In genomic region chr1:95369985-95370670, GRCh38 we compare ENCODE assay signal across 24 cellular contexts.
DNase-seq lines count a peak whose midpoint lies in the region; ATAC-seq and TF ChIP-seq lines count a peak whose summit lies in the region.
"Had no signal": no experiment of that assay in that cellular context is flagged by ENCODE, and none has a peak within 500 bp of the region (broad histone marks: within the 10 kb centered on the region; RNA-seq: fewer than 3 reads in every experiment).

No MANE protein-coding gene starts in this region.

- no peak overlapping the region for H2AK5ac ChIP-seq in neuronal stem cell (ENCODE audit: low read depth, low read length)

- WGBS in neuronal stem cell (ENCODE audit: extremely low coverage in 2 of 2, insufficient read length in 2 of 2, insufficient replicate concordance in 1 of 2), 2 donors, result no CpG with 5 or more reads among the region's 7 CpGs

- H3K27me3 ChIP-seq in neuronal stem cell (ENCODE audit: control insufficient read depth in 3 of 3, insufficient read depth in 3 of 3, low read depth in 1 of 3, low read length in 3 of 3) (no peaks in the 10 kb centered on the region), A673 (replicated peaks; ENCODE audit: insufficient read depth, low read depth, low read length, poor library complexity) (peaks cover 37% of the 10 kb centered on the region)
- H3K27me3 ChIP-seq in CD8-positive, alpha-beta memory T cell (ENCODE audit: insufficient read depth, low read length, poor library complexity, severe bottlenecking), result no peaks in the 10 kb centered on the region
- H3K27me3 ChIP-seq: sigmoid colon, suprapubic skin, uterus had no signal

- H3K14ac ChIP-seq in neuronal stem cell (ENCODE audit: low read length), result no peak overlapping the region

- no peak overlapping the region for H3K18ac ChIP-seq in neuronal stem cell (ENCODE audit: low read length)

- no peak overlapping the region for H3K9ac ChIP-seq in neuronal stem cell (ENCODE audit: low read depth, low read length, poor library complexity)

- no peak overlapping the region for H3K4me2 ChIP-seq in neuronal stem cell (ENCODE audit: insufficient read depth, low read length, poor library complexity, severe bottlenecking)

- H4K91ac ChIP-seq in neuronal stem cell (ENCODE audit: low read depth, low read length, poor library complexity), result no peak overlapping the region

- POLR2A ChIA-PET in WTC11 (lab: Charles Lee), result no interaction called here
- POLR2A ChIA-PET in A673 (lab: Charles Lee; ENCODE audit: low non-redundant PET), result no interaction called here
- POLR2A ChIA-PET in CD8-positive, alpha-beta memory T cell (lab: Charles Lee), result no interaction called here

- TF ChIP-seq CTCF in LNCaP clone FGC (IDR thresholded peaks at IDR 0.05; ENCODE audit: control insufficient read depth, extremely low read depth, insufficient read depth) (no peak), WTC11 (IDR thresholded peaks at IDR 0.05) (no peak), A673 (conservative IDR thresholded peaks at IDR 0.05; ENCODE audit: low read depth, low read length) (no peak)

- no peak overlapping the region for H3K27ac Mint-ChIP-seq in WTC11
- no peak overlapping the region for H3K27ac Mint-ChIP-seq in CD8-positive, alpha-beta memory T cell
- H3K27ac Mint-ChIP-seq: activated CD8-positive, alpha-beta T cell treated with anti-CD3 and anti-CD28 coated beads, Interleukin-2, amount 10 ng/mL, durations not matched to agents 7 days and 5 days; activated naive CD4-positive, alpha-beta T cell treated with anti-CD3 and anti-CD28 coated beads, Interleukin-2, amount 50 U/mL, for 24 hours; activated T-helper 2 cell treated with anti-CD3 and anti-CD28 coated beads, Interferon-gamma antibody, Interleukin-2, Interleukin-4, amounts not matched to agents 10 μg/mL and 5 μg/mL and 100 μg/mL, durations not matched to agents 14 hours and 24 hours and 36 hours; CD4-positive, alpha-beta T cell; stimulated activated naive B cell treated with anti-CD40 and anti-IgM and Interleukin-4, amounts not matched to agents 10 μg/mL and 1 μg/mL and 100 μg/mL, for 72 hours had no signal

- no peak overlapping the region for H2BK12ac ChIP-seq in neuronal stem cell (ENCODE audit: low read length)

- peaks cover 0 to 5% of the 10 kb centered on the region in 2 donors for H3K4me1 ChIP-seq in neuronal stem cell (ENCODE audit: control insufficient read depth in 2 of 2, insufficient read depth in 1 of 2, low read depth in 1 of 2, low read length in 2 of 2)
- no peaks in the 10 kb centered on the region for H3K4me1 ChIP-seq in A673 (ENCODE audit: insufficient read depth, low read length, poor library complexity, severe bottlenecking)
- no peaks in the 10 kb centered on the region for H3K4me1 ChIP-seq in CD8-positive, alpha-beta memory T cell (ENCODE audit: insufficient read depth, low read length)
- H3K4me1 ChIP-seq: lower lobe of right lung, sigmoid colon, suprapubic skin, uterus had no signal

- H3K36me3 ChIP-seq in neuronal stem cell (replicated peaks in 1 of 2; ENCODE audit: control insufficient read depth in 2 of 2, insufficient read depth in 2 of 2, low read length in 2 of 2) (no peaks in the 10 kb centered on the region), A673 (ENCODE audit: insufficient read depth, low read length, poor library complexity, severe bottlenecking) (no peaks in the 10 kb centered on the region)
- no peaks in the 10 kb centered on the region for H3K36me3 ChIP-seq in CD8-positive, alpha-beta memory T cell (ENCODE audit: insufficient read depth, low read length)
- H3K36me3 ChIP-seq: lower lobe of right lung, sigmoid colon, suprapubic skin, uterus had no signal

- H3K9me3 ChIP-seq in neuronal stem cell (replicated peaks in 1 of 2; ENCODE audit: control insufficient read depth in 2 of 2, insufficient read depth in 1 of 2, low read depth in 1 of 2, low read length in 2 of 2), result peaks cover 0 to 1% of the 10 kb centered on the region in 2 donors
- H3K9me3 ChIP-seq in A673 (ENCODE audit: low read depth, low read length, poor library complexity, severe bottlenecking), result no peaks in the 10 kb centered on the region
- no peaks in the 10 kb centered on the region for H3K9me3 ChIP-seq in CD8-positive, alpha-beta memory T cell (ENCODE audit: low read length)
- H3K9me3 ChIP-seq: lower lobe of right lung, sigmoid colon, suprapubic skin, uterus had no signal

- no peak overlapping the region for H2BK15ac ChIP-seq in neuronal stem cell (ENCODE audit: low read length)

- peaks cover 9% of the 10 kb centered on the region for H3K4me1 Mint-ChIP-seq in WTC11
- no peaks in the 10 kb centered on the region for H3K4me1 Mint-ChIP-seq in CD8-positive, alpha-beta memory T cell
- H3K4me1 Mint-ChIP-seq: activated naive CD4-positive, alpha-beta T cell treated with anti-CD3 and anti-CD28 coated beads, Interleukin-2, amount 50 U/mL, for 24 hours; stimulated activated naive B cell treated with anti-CD40 and anti-IgM and Interleukin-4, amounts not matched to agents 10 μg/mL and 1 μg/mL and 100 μg/mL, for 72 hours had no signal

- H2BK5ac ChIP-seq in neuronal stem cell (ENCODE audit: low read length), result no peak overlapping the region

- no peak overlapping the region for H3K27ac ChIP-seq in neuronal stem cell (replicated peaks; ENCODE audit: low read length)
- H3K27ac ChIP-seq in A673 (ENCODE audit: low read depth, low read length, poor library complexity, severe bottlenecking), result no peak overlapping the region
- no peak overlapping the region for H3K27ac ChIP-seq in CD8-positive, alpha-beta memory T cell (ENCODE audit: low read depth, low read length)
- H3K27ac ChIP-seq: lower lobe of right lung, sigmoid colon, suprapubic skin, uterus had no signal

- H3K4ac ChIP-seq in neuronal stem cell (ENCODE audit: low read length), result no peak overlapping the region

- H3K23ac ChIP-seq in neuronal stem cell (ENCODE audit: low read depth, low read length, poor library complexity), result no peak overlapping the region

- CTCF ChIA-PET in WTC11 (lab: Charles Lee) (interaction anchor here (1.3 kb wide), 1 partner anchor 286 kb away, joined by 3 read pairs; no protein-coding TSS in a partner anchor), A673 (lab: Charles Lee) (no interaction called here)
- CTCF ChIA-PET in CD8-positive, alpha-beta memory T cell (lab: Charles Lee), result no interaction called here

- H3K36me3 Mint-ChIP-seq in WTC11, result no peaks in the 10 kb centered on the region
- H3K36me3 Mint-ChIP-seq in CD8-positive, alpha-beta memory T cell, result no peaks in the 10 kb centered on the region
- H3K36me3 Mint-ChIP-seq: activated naive CD4-positive, alpha-beta T cell treated with anti-CD3 and anti-CD28 coated beads, Interleukin-2, amount 50 U/mL, for 24 hours; stimulated activated naive B cell treated with anti-CD40 and anti-IgM and Interleukin-4, amounts not matched to agents 10 μg/mL and 1 μg/mL and 100 μg/mL, for 72 hours had no signal

- intact Hi-C loops in A673 (cut with micrococcal nuclease; ENCODE audit: unreplicated experiment), result no loop called here

- H4K8ac ChIP-seq in neuronal stem cell (ENCODE audit: low read depth, low read length), result no peak overlapping the region

- H3K9me3 Mint-ChIP-seq in WTC11, result peaks cover 9% of the 10 kb centered on the region
- H3K9me3 Mint-ChIP-seq in CD8-positive, alpha-beta memory T cell, result peaks cover 0 to 4% (median 0%) of the 10 kb centered on the region in 5 donors
- H3K9me3 Mint-ChIP-seq: activated T-helper 2 cell treated with anti-CD3 and anti-CD28 coated beads, Interferon-gamma antibody, Interleukin-2, Interleukin-4, amounts not matched to agents 10 μg/mL and 5 μg/mL and 100 μg/mL, durations not matched to agents 14 hours and 24 hours and 36 hours had no signal

- peak; percentile 90 for DNase-seq in DMS53 (lab: John Stamatoyannopoulos, UW)
- DNase-seq in LNCaP clone FGC (ENCODE audit: low read depth), result peak; percentile 57
- no peak for DNase-seq in WTC11 (ENCODE audit: low spot score)
- DNase-seq in neuronal stem cell (ENCODE audit: low spot score), result no peak
- no peak for DNase-seq in A673 (ENCODE audit: low spot score)
- no peak for DNase-seq in CD8-positive, alpha-beta memory T cell
- DNase-seq: activated CD8-positive, alpha-beta T cell treated with anti-CD3 and anti-CD28 coated beads, Interleukin-2, amount 10 ng/mL, durations not matched to agents 7 days and 5 days; CD4-positive, alpha-beta T cell; effector CD4-positive, alpha-beta T cell; glutamatergic neuron; kidney glomerular epithelial cell; lower lobe of right lung; NCI-H1048; NCI-H1694 treated with DMSO at 0.1 percent for 48 hours; posterior cingulate gyrus; sigmoid colon; stimulated activated CD4-positive, alpha-beta T cell treated with anti-CD3 and anti-CD28 coated beads, Interleukin-4, amount 100 ng/mL, for 4 hours; stimulated activated naive B cell treated with anti-CD40 and anti-IgM and Interleukin-4, amounts not matched to agents 10 μg/mL and 1 μg/mL and 100 μg/mL, for 72 hours; uterus had no signal

- H3K4me3 ChIP-seq in LNCaP clone FGC (ENCODE audit: low read depth, low read length) (peak overlapping the region; percentile 8; the same call in 1 of the 2 replicates), neuronal stem cell (ENCODE audit: low read length in 2 of 2) (peak overlapping the region in 1 of 2 donors; percentile 51), A673 (ENCODE audit: low read depth, low read length, poor library complexity, severe bottlenecking) (no peak overlapping the region)
- no peak overlapping the region for H3K4me3 ChIP-seq in CD8-positive, alpha-beta memory T cell (ENCODE audit: low read length)
- H3K4me3 ChIP-seq: lower lobe of right lung, sigmoid colon, suprapubic skin, uterus had no signal

- no peak overlapping the region for H3K4me3 Mint-ChIP-seq in WTC11
- no peak overlapping the region for H3K4me3 Mint-ChIP-seq in CD8-positive, alpha-beta memory T cell
- H3K4me3 Mint-ChIP-seq: activated CD8-positive, alpha-beta T cell treated with anti-CD3 and anti-CD28 coated beads, Interleukin-2, amount 10 ng/mL, durations not matched to agents 7 days and 5 days; activated naive CD4-positive, alpha-beta T cell treated with anti-CD3 and anti-CD28 coated beads, Interleukin-2, amount 50 U/mL, for 24 hours; CD4-positive, alpha-beta T cell; stimulated activated naive B cell treated with anti-CD40 and anti-IgM and Interleukin-4, amounts not matched to agents 10 μg/mL and 1 μg/mL and 100 μg/mL, for 72 hours had no signal

- no peaks in the 10 kb centered on the region for H3K79me1 ChIP-seq in neuronal stem cell (ENCODE audit: low read depth, low read length)

- H2BK120ac ChIP-seq in neuronal stem cell (ENCODE audit: low read depth, low read length), result no peak overlapping the region

- ATAC-seq in WTC11 (no peak), GM21360 (IDR thresholded peaks at IDR 0.05; ENCODE audit: unreplicated experiment) (no peak), HG03378 (IDR thresholded peaks at IDR 0.05; ENCODE audit: unreplicated experiment) (no peak)
- ATAC-seq: activated CD8-positive, alpha-beta T cell treated with anti-CD3 and anti-CD28 coated beads, Interleukin-2, amount 10 ng/mL, durations not matched to agents 7 days and 5 days; stimulated activated naive B cell treated with anti-CD40 and anti-IgM and Interleukin-4, amounts not matched to agents 10 μg/mL and 1 μg/mL and 100 μg/mL, for 72 hours had no signal

- no TSS peak for BruUV-seq in A673 (replicated peaks; lab: Mats Ljungman, UMichigan)

- no peaks in the 10 kb centered on the region for H3K27me3 Mint-ChIP-seq in WTC11 (ENCODE audit: low read depth)
- peaks cover 0 to 2% of the 10 kb centered on the region in 2 donors for H3K27me3 Mint-ChIP-seq in CD8-positive, alpha-beta memory T cell
- H3K27me3 Mint-ChIP-seq: CD4-positive, alpha-beta T cell; stimulated activated naive B cell treated with anti-CD40 and anti-IgM and Interleukin-4, amounts not matched to agents 10 μg/mL and 1 μg/mL and 100 μg/mL, for 72 hours had no signal

- peak overlapping the region; percentile 21 for H2AFZ ChIP-seq in neuronal stem cell (ENCODE audit: low read length)

Comparison
In these comparisons a context has a peak if more than half of its experiments do, and no peak if none do; other contexts are left out.
1. DNase-seq: peak in DMS53 (single experiment) and LNCaP clone FGC (single experiment); none in WTC11 (single experiment), neuronal stem cell (single experiment), A673 (single experiment) and CD8-positive, alpha-beta memory T cell (0 of 5).